In genomic region chr20:32480361-32481199, GRCh38 we compare ENCODE assay signal across 8 cellular contexts.
A peak's percentile ranks its signal among the peaks of the same experiment; 100 is the strongest.
DNase-seq lines count a peak whose midpoint lies in the region; ATAC-seq and TF ChIP-seq lines count a peak whose summit lies in the region.

No MANE protein-coding gene starts in this region.

- H3K27me3 ChIP-seq in H7 (ENCODE audit: control insufficient read depth, insufficient read depth, low read length) (no peaks in the 10 kb centered on the region), psoas muscle (ENCODE audit: insufficient read depth in 3 of 3, low read length in 2 of 3) (peaks cover 0 to 13% (median 3%) of the 10 kb centered on the region in 3 donors)

- ATAC-seq in psoas muscle: no peak
- ATAC-seq in GM18861 (IDR thresholded peaks at IDR 0.05; ENCODE audit: unreplicated experiment): no peak
- ATAC-seq in GM18519 (IDR thresholded peaks at IDR 0.05; ENCODE audit: low FRiP score, unreplicated experiment): no peak
- no peak for ATAC-seq in GM21528 (IDR thresholded peaks at IDR 0.05; ENCODE audit: low FRiP score, unreplicated experiment)

- peaks cover 18% of the 10 kb centered on the region for H3K4me1 ChIP-seq in psoas muscle

- no peaks in the 10 kb centered on the region for H3K9me3 ChIP-seq in psoas muscle

- H3K27ac ChIP-seq in psoas muscle: no peak overlapping the region

- 85 to 89% (median 86%) methylated on average over 12 of the region's 12 CpGs for WGBS in psoas muscle, 3 donors

- intact Hi-C loops in psoas muscle (cut with DNase I): no loop called here

- DNase-seq in H7 (peak; percentile 33), astrocyte of the hippocampus (ENCODE audit: low read depth, low spot score) (peak; percentile 49), iris pigment epithelial cell (ENCODE audit: low read depth) (peak; percentile 73), psoas muscle (no peak), foreskin melanocyte (no peak)

- no peak for TF ChIP-seq CTCF in psoas muscle (IDR thresholded peaks at IDR 0.05)

- H3K4me3 ChIP-seq in H7 (ENCODE audit: insufficient read depth, low read depth, low read length) (no peak overlapping the region), psoas muscle (peak overlapping the region; percentile 74)

- peaks cover 4% of the 10 kb centered on the region for H3K36me3 ChIP-seq in H7 (replicated peaks; ENCODE audit: control insufficient read depth, insufficient read depth, low read length)
- H3K36me3 ChIP-seq in psoas muscle (ENCODE audit: insufficient read depth in 1 of 2, low read depth in 1 of 2): no peaks in the 10 kb centered on the region

Comparison
In these comparisons a context has a peak if more than half of its experiments do, and no peak if none do; other contexts are left out.
1. DNase-seq: peak in H7 (single experiment), astrocyte of the hippocampus (single experiment) and iris pigment epithelial cell (single experiment); none in psoas muscle (0 of 2) and foreskin melanocyte (single experiment).